ENCODE assay signal across 8 cellular contexts in genomic region chr16:66517586-66518263, GRCh38. TPM values are rescaled to one million over a fixed set of nuclear protein-coding genes. Genes with fewer than 3 reads are reported as not detected.
A peak's percentile ranks its signal among the peaks of the same experiment; 100 is the strongest.
DNase-seq lines count a peak whose midpoint lies in the region; ATAC-seq and TF ChIP-seq lines count a peak whose summit lies in the region.

No MANE protein-coding gene starts in this region.

- H3K27me3 ChIP-seq in BLaER1 treated with 17β-estradiol and CSF1 and Interleukin-3, amounts not matched to agents 10 nM and 100 nM, result no peaks in the 10 kb centered on the region
- H3K27me3 ChIP-seq in effector memory CD4-positive, alpha-beta T cell (replicated peaks; ENCODE audit: control insufficient read depth, insufficient read depth, low read length, poor library complexity, severe bottlenecking), result no peaks in the 10 kb centered on the region
- no peaks in the 10 kb centered on the region for H3K27me3 ChIP-seq in neutrophil

- no peaks in the 10 kb centered on the region for H4K20me1 ChIP-seq in BLaER1 treated with 17β-estradiol and CSF1 and Interleukin-3, amounts not matched to agents 10 nM and 100 nM

- H3K4me1 ChIP-seq in BLaER1 treated with 17β-estradiol and CSF1 and Interleukin-3, amounts not matched to agents 10 nM and 100 nM, result peaks cover 78 to 97% (median 91%) of the 10 kb centered on the region in 10 experiments
- peaks cover 66% of the 10 kb centered on the region for H3K4me1 ChIP-seq in effector memory CD4-positive, alpha-beta T cell (ENCODE audit: control insufficient read depth, insufficient read depth, low read length, poor library complexity, severe bottlenecking)
- peaks cover 92 to 97% of the 10 kb centered on the region in 2 experiments for H3K4me1 ChIP-seq in neutrophil (ENCODE audit: control insufficient read depth in 1 of 2, insufficient read depth in 1 of 2, low read depth in 1 of 2, low read length in 1 of 2)

- peaks cover 0 to 11% (median 0%) of the 10 kb centered on the region in 11 experiments; a peak in 2 of 22 replicates for H3K36me3 ChIP-seq in BLaER1 treated with 17β-estradiol and CSF1 and Interleukin-3, amounts not matched to agents 10 nM and 100 nM
- H3K36me3 ChIP-seq in effector memory CD4-positive, alpha-beta T cell (ENCODE audit: control insufficient read depth, insufficient read depth, low read length), result no peaks in the 10 kb centered on the region
- H3K36me3 ChIP-seq in neutrophil, result no peaks in the 10 kb centered on the region

- H3K4me2 ChIP-seq in BLaER1 treated with 17β-estradiol and CSF1 and Interleukin-3, amounts not matched to agents 10 nM and 100 nM, result peak overlapping the region; percentile 87 to 99 (median 97)

- no peak for TF ChIP-seq CTCF in neutrophil (IDR thresholded peaks at IDR 0.05)

- peak; percentile 29 for DNase-seq in NCI-H460 (ENCODE audit: extremely low read depth, low read depth)
- DNase-seq in effector memory CD4-positive, alpha-beta T cell, result no peak
- DNase-seq in GOT3 (lab: John Stamatoyannopoulos, UW), result no peak
- DNase-seq in activated CD4-positive, CD25-positive, alpha-beta regulatory T cell treated with anti-CD3 and anti-CD28 coated beads, Interleukin-2, amount 50 U/mL, for 72 hours, result no peak

- no peak for ATAC-seq in GM21576 (IDR thresholded peaks at IDR 0.05; ENCODE audit: unreplicated experiment)
- no peak for ATAC-seq in HG02763 (IDR thresholded peaks at IDR 0.05; ENCODE audit: unreplicated experiment)

- peak overlapping the region; percentile 87 to 98 (median 95) for H3K9ac ChIP-seq in BLaER1 treated with 17β-estradiol and CSF1 and Interleukin-3, amounts not matched to agents 10 nM and 100 nM

- H3K4me3 ChIP-seq in BLaER1 treated with 17β-estradiol and CSF1 and Interleukin-3, amounts not matched to agents 10 nM and 100 nM, result peak overlapping the region; percentile 27 to 72 (median 56); a peak in 17 of 20 replicates
- no peak overlapping the region for H3K4me3 ChIP-seq in effector memory CD4-positive, alpha-beta T cell (ENCODE audit: insufficient read depth, low read depth, low read length, poor library complexity, severe bottlenecking)
- peak overlapping the region; percentile 68 to 76 for H3K4me3 ChIP-seq in neutrophil (ENCODE audit: low read depth in 1 of 2, low read length in 1 of 2)

- no peaks in the 10 kb centered on the region for H3K9me3 ChIP-seq in BLaER1 treated with 17β-estradiol and CSF1 and Interleukin-3, amounts not matched to agents 10 nM and 100 nM (replicated peaks in 1 of 11)
- no peaks in the 10 kb centered on the region for H3K9me3 ChIP-seq in effector memory CD4-positive, alpha-beta T cell (ENCODE audit: control insufficient read depth, low read length)
- no peaks in the 10 kb centered on the region for H3K9me3 ChIP-seq in neutrophil

- peak overlapping the region; percentile 92 to 100 (median 99) for H3K27ac ChIP-seq in BLaER1 treated with 17β-estradiol and CSF1 and Interleukin-3, amounts not matched to agents 10 nM and 100 nM
- H3K27ac ChIP-seq in effector memory CD4-positive, alpha-beta T cell (ENCODE audit: insufficient read depth, low read length, poor library complexity, severe bottlenecking), result peak overlapping the region; percentile 88
- peak overlapping the region; percentile 98 for H3K27ac ChIP-seq in neutrophil

RNA-seq across cellular contexts. Expression of gene TK2, which starts 32.2 kb away (rescaled TPM):
- total RNA-seq in NCI-H460 (2014; rRNA removed; shearing (Covaris generic)), result 18.0 and 25.0 TPM in 2 replicates
- 24.1 and 35.2 TPM in 2 replicates for polyA plus RNA-seq in NCI-H460 (2014; cell fraction: nucleus; rRNA removed)

RNA-seq across cellular contexts. Expression of gene CKLF, which starts 34.7 kb away (rescaled TPM):
- total RNA-seq in NCI-H460 (2014; rRNA removed; shearing (Covaris generic)), result 162 and 176 TPM in 2 replicates
- 136 and 187 TPM in 2 replicates for polyA plus RNA-seq in NCI-H460 (2014; cell fraction: nucleus; rRNA removed)

RNA-seq across cellular contexts. Expression of gene CMTM1, which starts 48.5 kb away (rescaled TPM):
- total RNA-seq in NCI-H460 (2014; rRNA removed; shearing (Covaris generic)), result 1.7 and 3.2 TPM in 2 replicates
- polyA plus RNA-seq in NCI-H460 (2014; cell fraction: nucleus; rRNA removed), result 0.10 and 2.4 TPM in 2 replicates
